Comparison of ENCODE assay signal across 8 cellular contexts in the genomic region with DNA sequence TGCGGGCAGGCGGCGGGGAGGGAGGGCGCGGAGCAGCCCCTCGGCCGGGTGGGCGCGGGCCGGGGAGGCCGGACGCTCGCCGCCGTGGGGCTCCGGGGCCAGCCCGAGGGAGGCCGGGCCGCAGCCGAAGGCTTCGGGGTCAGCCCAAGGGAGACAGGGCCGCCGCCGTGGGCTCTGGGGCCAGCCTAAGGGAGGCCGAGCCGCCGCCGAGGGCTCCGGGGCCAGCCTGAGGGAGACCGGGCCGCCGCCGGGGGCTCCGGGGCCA. TPM values are rescaled to one million over a fixed set of nuclear protein-coding genes. Genes with fewer than 3 reads are reported as not detected.
DNase-seq lines count a peak whose midpoint lies in the region; ATAC-seq lines count a peak whose summit lies in the region.

No MANE protein-coding gene starts in this region.

- no peak overlapping the region for H3K4me3 Mint-ChIP-seq in T-helper 17 cell
- peak overlapping the region; percentile 80 for H3K4me3 Mint-ChIP-seq in stimulated activated effector memory CD8-positive, alpha-beta T cell treated with anti-CD3 and anti-CD28 coated beads, Interleukin-12 subunit alpha, Interleukin-12 subunit beta, amount 100 ng/mL, for 72 hours

- peak overlapping the region; percentile 45 for H3K27ac Mint-ChIP-seq in T-helper 17 cell
- peak overlapping the region; percentile 23 for H3K27ac Mint-ChIP-seq in stimulated activated effector memory CD8-positive, alpha-beta T cell treated with anti-CD3 and anti-CD28 coated beads, Interleukin-12 subunit alpha, Interleukin-12 subunit beta, amount 100 ng/mL, for 72 hours

- WGBS in right cardiac atrium, result 0% methylated on average over 34 of the region's 34 CpGs

- peaks cover 2% of the 10 kb centered on the region for H3K4me1 ChIP-seq in right cardiac atrium (ENCODE audit: control insufficient read depth, insufficient read depth, low read length)

- peaks cover 5% of the 10 kb centered on the region for H3K36me3 Mint-ChIP-seq in T-helper 17 cell (ENCODE audit: low read depth)
- peaks cover 24% of the 10 kb centered on the region for H3K36me3 Mint-ChIP-seq in stimulated activated effector memory CD8-positive, alpha-beta T cell treated with anti-CD3 and anti-CD28 coated beads, Interleukin-12 subunit alpha, Interleukin-12 subunit beta, amount 100 ng/mL, for 72 hours

- peak; percentile 11 for ATAC-seq in GM21367 (IDR thresholded peaks at IDR 0.05; ENCODE audit: unreplicated experiment)
- ATAC-seq in T-helper 17 cell, result no peak
- ATAC-seq in right cardiac atrium, result no peak
- ATAC-seq in stimulated activated effector memory CD8-positive, alpha-beta T cell treated with anti-CD3 and anti-CD28 coated beads, Interleukin-12 subunit alpha, Interleukin-12 subunit beta, amount 100 ng/mL, for 72 hours, result no peak
- ATAC-seq in GM19467 (IDR thresholded peaks at IDR 0.05; ENCODE audit: unreplicated experiment), result no peak
- no peak for ATAC-seq in HG02973 (IDR thresholded peaks at IDR 0.05; ENCODE audit: unreplicated experiment)

- H3K9me3 Mint-ChIP-seq in stimulated activated effector memory CD8-positive, alpha-beta T cell treated with anti-CD3 and anti-CD28 coated beads, Interleukin-12 subunit alpha, Interleukin-12 subunit beta, amount 100 ng/mL, for 72 hours, result no peaks in the 10 kb centered on the region

- DNase-seq in T-helper 17 cell (no peak), right cardiac atrium (no peak), NCI-H1417 (lab: John Stamatoyannopoulos, UW) (no peak), NCI-H2196 treated with DMSO at 0.1 percent for 48 hours (lab: John Stamatoyannopoulos, UW; ENCODE audit: unreplicated experiment) (no peak)
- DNase-seq in stimulated activated effector memory CD8-positive, alpha-beta T cell treated with anti-CD3 and anti-CD28 coated beads, Interleukin-12 subunit alpha, Interleukin-12 subunit beta, amount 100 ng/mL, for 72 hours (ENCODE audit: low spot score in 2 of 2), result no peak

- intact Hi-C loops in right cardiac atrium (cut with DNase I), result loop anchor here in 3 of 4 donors (5.0 to 10.0 kb wide), 3 partner anchors 58 to 92 kb away; a partner anchor contains a TSS

- no peaks in the 10 kb centered on the region for H3K27me3 ChIP-seq in right cardiac atrium (ENCODE audit: control insufficient read depth, insufficient read depth)

- H3K4me1 Mint-ChIP-seq in T-helper 17 cell, result peaks cover 33% of the 10 kb centered on the region
- peaks cover 50% of the 10 kb centered on the region for H3K4me1 Mint-ChIP-seq in stimulated activated effector memory CD8-positive, alpha-beta T cell treated with anti-CD3 and anti-CD28 coated beads, Interleukin-12 subunit alpha, Interleukin-12 subunit beta, amount 100 ng/mL, for 72 hours

- no peaks in the 10 kb centered on the region for H3K9me3 ChIP-seq in T-helper 17 cell (ENCODE audit: control insufficient read depth, low read length, poor library complexity, severe bottlenecking)
- no peaks in the 10 kb centered on the region for H3K9me3 ChIP-seq in right cardiac atrium (ENCODE audit: control insufficient read depth, low read length)

- peak overlapping the region; percentile 90 for H3K4me3 ChIP-seq in right cardiac atrium (ENCODE audit: low read length)

- H3K27ac ChIP-seq in right cardiac atrium (ENCODE audit: low read length), result peak overlapping the region; percentile 98

- H3K27me3 Mint-ChIP-seq in T-helper 17 cell, result peaks cover 2% of the 10 kb centered on the region

RNA-seq across cellular contexts. Expression of a gene that starts 0.3 kb away (rescaled TPM):
- total RNA-seq in T-helper 17 cell (10 to 100 TPM; 16.1 to 16.7 TPM), right cardiac atrium (10 to 100 TPM; 64.2 to 67.0 (median 66.6) TPM)
- 21.8 TPM for polyA plus RNA-seq in right cardiac atrium
